ENCODE assay signal across 21 cellular contexts in the genomic region with DNA sequence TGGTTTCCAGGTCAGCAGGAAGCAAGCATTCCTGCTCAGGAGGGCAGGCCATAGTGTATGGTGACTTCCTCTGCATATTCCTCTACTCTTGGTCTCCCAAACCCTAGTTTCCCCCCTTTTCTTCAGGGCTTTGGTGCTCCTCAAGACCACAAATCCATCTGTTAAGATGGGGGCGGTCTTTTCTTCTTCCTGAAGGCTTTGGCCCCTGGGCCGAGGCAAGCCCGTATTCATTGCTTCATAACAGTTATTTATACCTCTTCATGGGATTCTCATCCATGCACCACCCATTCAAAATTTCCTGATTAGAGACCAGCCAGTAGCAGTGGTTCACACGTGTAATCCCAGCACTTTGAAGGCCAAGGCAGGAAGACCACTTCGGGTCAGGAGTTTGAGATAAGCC.
DNase-seq lines count a peak whose midpoint lies in the region; ATAC-seq and TF ChIP-seq lines count a peak whose summit lies in the region.
"Had no signal": no experiment of that assay in that cellular context is flagged by ENCODE, and none has a peak within 500 bp of the region (broad histone marks: within the 10 kb centered on the region; RNA-seq: fewer than 3 reads in every experiment).

No MANE protein-coding gene starts in this region.

- H3K9me3 Mint-ChIP-seq in dendritic cell treated with granulocyte-macrophage colony-stimulating factor and Interleukin-4, amounts not matched to agents 40 ng/mL and 50 ng/mL, for 4 days: no peaks in the 10 kb centered on the region
- H3K9me3 Mint-ChIP-seq: CD4-positive, alpha-beta T cell; H9 had no signal

- no peak for TF ChIP-seq CTCF in PC-9 (conservative IDR thresholded peaks at IDR 0.05)

- no peak overlapping the region for H3K14ac ChIP-seq in mesenchymal stem cell (ENCODE audit: low read length in 2 of 2)

- H3K9me2 ChIP-seq in PC-9 (ENCODE audit: insufficient read depth): no peaks in the 10 kb centered on the region

- H2AFZ ChIP-seq in PC-9 (no peak overlapping the region), mesenchymal stem cell (ENCODE audit: low read depth, low read length) (no peak overlapping the region)
- H2AFZ ChIP-seq: GM23338 had no signal

- no peak overlapping the region for H4K91ac ChIP-seq in mesenchymal stem cell (ENCODE audit: low read length)

- H3K27me3 ChIP-seq in PC-9 (ENCODE audit: insufficient read depth, low read depth) (no peaks in the 10 kb centered on the region), mesenchymal stem cell (ENCODE audit: control insufficient read depth in 1 of 2, insufficient read depth in 1 of 2, low read length in 2 of 2) (no peaks in the 10 kb centered on the region)
- H3K27me3 ChIP-seq: BE2C; BLaER1 treated with 17β-estradiol and CSF1 and Interleukin-3, amounts not matched to agents 10 nM and 100 nM had no signal

- no peaks in the 10 kb centered on the region for H4K20me1 ChIP-seq in PC-9 (ENCODE audit: insufficient read depth)
- H4K20me1 ChIP-seq: BLaER1 treated with 17β-estradiol and CSF1 and Interleukin-3, amounts not matched to agents 10 nM and 100 nM had no signal

- no peak overlapping the region for H3K4ac ChIP-seq in mesenchymal stem cell (ENCODE audit: low read depth in 1 of 2, low read length in 2 of 2)

- H3K79me2 ChIP-seq in PC-9 (ENCODE audit: low read depth): no peaks in the 10 kb centered on the region

- no peak overlapping the region for H3K9ac ChIP-seq in mesenchymal stem cell (ENCODE audit: low read length)
- H3K9ac ChIP-seq: BLaER1 treated with 17β-estradiol and CSF1 and Interleukin-3, amounts not matched to agents 10 nM and 100 nM had no signal

- peak overlapping the region; percentile 16 to 19 for H3K18ac ChIP-seq in mesenchymal stem cell (ENCODE audit: low read depth in 1 of 2, low read length in 2 of 2)

- 97% methylated on average over 5 of the region's 5 CpGs for WGBS in mesenchymal stem cell

- peak overlapping the region in 1 of 2 experiments; percentile 21 for H2BK12ac ChIP-seq in mesenchymal stem cell (ENCODE audit: low read length in 2 of 2)

- no peaks in the 10 kb centered on the region for H3K79me1 ChIP-seq in mesenchymal stem cell (replicated peaks; ENCODE audit: low read length, poor library complexity, severe bottlenecking)

- peaks cover 46% of the 10 kb centered on the region for H3K4me1 ChIP-seq in PC-9 (replicated peaks; ENCODE audit: insufficient read depth)
- H3K4me1 ChIP-seq in mesenchymal stem cell (ENCODE audit: control insufficient read depth, insufficient read depth, low read depth, low read length): peaks cover 23% of the 10 kb centered on the region
- H3K4me1 ChIP-seq: BE2C had no signal

- H4K8ac ChIP-seq in mesenchymal stem cell (ENCODE audit: low read length): no peak overlapping the region

- peak overlapping the region; percentile 94 for H3K27ac ChIP-seq in PC-9
- no peak overlapping the region for H3K27ac ChIP-seq in mesenchymal stem cell (ENCODE audit: low read length, poor library complexity, severe bottlenecking)
- H3K27ac ChIP-seq: BLaER1 treated with 17β-estradiol and CSF1 and Interleukin-3, amounts not matched to agents 10 nM and 100 nM had no signal

- H3K4me3 Mint-ChIP-seq in dendritic cell treated with granulocyte-macrophage colony-stimulating factor and Interleukin-4, amounts not matched to agents 40 ng/mL and 50 ng/mL, for 4 days: no peak overlapping the region
- H3K4me3 Mint-ChIP-seq: CD14-positive monocyte; CD4-positive, alpha-beta T cell; GM23338; H9 had no signal

- H3K27me3 Mint-ChIP-seq in dendritic cell treated with granulocyte-macrophage colony-stimulating factor and Interleukin-4, amounts not matched to agents 40 ng/mL and 50 ng/mL, for 4 days: no peaks in the 10 kb centered on the region
- H3K27me3 Mint-ChIP-seq: CD4-positive, alpha-beta T cell had no signal

- H3K4me2 ChIP-seq in PC-9 (no peak overlapping the region), mesenchymal stem cell (ENCODE audit: low read length, poor library complexity, severe bottlenecking) (no peak overlapping the region)
- H3K4me2 ChIP-seq: A549; BLaER1 treated with 17β-estradiol and CSF1 and Interleukin-3, amounts not matched to agents 10 nM and 100 nM; GM23338 had no signal

- BruUV-seq in PC-9 (replicated peaks; lab: Mats Ljungman, UMichigan): no TSS peak

- ATAC-seq in GM18498 (IDR thresholded peaks at IDR 0.05; ENCODE audit: unreplicated experiment) (no peak), HG03159 (IDR thresholded peaks at IDR 0.05; ENCODE audit: unreplicated experiment) (no peak)
- ATAC-seq: A549, GM23338, HCT116 had no signal

- no peak overlapping the region for H2BK5ac ChIP-seq in mesenchymal stem cell (ENCODE audit: low read depth, low read length, poor library complexity, severe bottlenecking)

- H2AK5ac ChIP-seq in mesenchymal stem cell (ENCODE audit: low read length, severe bottlenecking): peak overlapping the region; percentile 98

- H3K36me3 ChIP-seq in PC-9 (ENCODE audit: low read depth) (no peaks in the 10 kb centered on the region), mesenchymal stem cell (ENCODE audit: control insufficient read depth in 1 of 2, insufficient read depth in 2 of 2, low read depth in 1 of 2, low read length in 2 of 2) (no peaks in the 10 kb centered on the region)
- H3K36me3 ChIP-seq: BE2C; BLaER1 treated with 17β-estradiol and CSF1 and Interleukin-3, amounts not matched to agents 10 nM and 100 nM had no signal

- H3K4me1 Mint-ChIP-seq in dendritic cell treated with granulocyte-macrophage colony-stimulating factor and Interleukin-4, amounts not matched to agents 40 ng/mL and 50 ng/mL, for 4 days (ENCODE audit: low read depth): peaks cover 67% of the 10 kb centered on the region
- H3K4me1 Mint-ChIP-seq: GM23338 had no signal

- H3K27ac Mint-ChIP-seq in dendritic cell treated with granulocyte-macrophage colony-stimulating factor and Interleukin-4, amounts not matched to agents 40 ng/mL and 50 ng/mL, for 4 days: peak overlapping the region; percentile 45
- H3K27ac Mint-ChIP-seq: CD4-positive, alpha-beta T cell; GM23338 had no signal

- DNase-seq in PC-9 (no peak), mesenchymal stem cell (no peak)
- DNase-seq in stimulated activated naive CD4-positive, alpha-beta T cell (lab: John Stamatoyannopoulos, UW): no peak
- DNase-seq: 8988T; ACHN; AML-193; BE2C; Calu3; CD4-positive, alpha-beta T cell; COR-L47; DMS153; DND-41; H9 had no signal

- POLR2A ChIA-PET in PC-9 (lab: Charles Lee; ENCODE audit: unreplicated experiment): no interaction called here

- H2BK15ac ChIP-seq in mesenchymal stem cell (ENCODE audit: low read depth, poor library complexity, severe bottlenecking): peak overlapping the region; percentile 6

- H3K23ac ChIP-seq in mesenchymal stem cell (ENCODE audit: low read length in 2 of 2): no peak overlapping the region

- H3K9me3 ChIP-seq in PC-9 (ENCODE audit: insufficient read depth, low read depth) (0 out of 2 replicates have a peak, but pooled peaks cover 1% of the 10 kb centered on the region), mesenchymal stem cell (ENCODE audit: control insufficient read depth, low read length) (no peaks in the 10 kb centered on the region)
- H3K9me3 ChIP-seq: A549, BE2C had no signal

- H3K4me3 ChIP-seq in PC-9: no peak overlapping the region
- H3K4me3 ChIP-seq in mesenchymal stem cell (ENCODE audit: insufficient read depth in 1 of 2, low read depth in 1 of 2, low read length in 2 of 2): no peak overlapping the region
- H3K4me3 ChIP-seq: A549; BLaER1 treated with 17β-estradiol and CSF1 and Interleukin-3, amounts not matched to agents 10 nM and 100 nM; GM23338 had no signal

- intact Hi-C loops in PC-9 (cut with micrococcal nuclease; ENCODE audit: unreplicated experiment): loop anchor here (5.0 kb wide), 1 partner anchor 664 kb away; no protein-coding TSS in a partner anchor
- intact Hi-C loops in dendritic cell treated with granulocyte-macrophage colony-stimulating factor and Interleukin-4, amounts not matched to agents 40 ng/mL and 50 ng/mL, for 4 days (cut with micrococcal nuclease): loop anchor here (5.0 kb wide), 1 partner anchor 61 kb away; the partner anchor contains the start of gene IL12A

- no peaks in the 10 kb centered on the region for H3K36me3 Mint-ChIP-seq in dendritic cell treated with granulocyte-macrophage colony-stimulating factor and Interleukin-4, amounts not matched to agents 40 ng/mL and 50 ng/mL, for 4 days (ENCODE audit: low read depth)
- H3K36me3 Mint-ChIP-seq: CD14-positive monocyte had no signal

- peaks cover 45% of the 10 kb centered on the region for H3F3A ChIP-seq in PC-9 (ENCODE audit: insufficient read depth, low read depth)

- CTCF ChIA-PET in PC-9 (lab: Charles Lee): no interaction called here

- H2BK120ac ChIP-seq in mesenchymal stem cell (ENCODE audit: low read depth, low read length): no peak overlapping the region
